In the genomic region with DNA sequence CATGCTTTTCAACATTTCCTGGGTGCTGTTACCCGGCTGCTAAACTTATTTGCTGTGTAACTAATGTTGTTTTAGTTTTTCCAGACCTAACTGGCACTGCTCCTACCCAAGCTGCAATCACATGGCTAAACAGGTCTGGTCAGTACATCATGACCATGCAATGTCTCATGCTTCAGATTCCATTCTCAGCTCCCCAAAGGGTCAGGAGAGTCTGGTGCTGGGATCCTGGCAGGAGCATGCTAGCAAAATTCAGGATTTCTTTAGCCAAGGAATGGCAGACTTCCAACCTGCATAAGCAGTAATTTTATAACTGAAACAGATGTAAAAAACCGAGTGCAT, we compare ENCODE assay signal across 8 cellular contexts. TPM values are rescaled to one million over a fixed set of nuclear protein-coding genes. Genes with fewer than 3 reads are reported as not detected.
A peak's percentile ranks its signal among the peaks of the same experiment; 100 is the strongest.
DNase-seq lines count a peak whose midpoint lies in the region; ATAC-seq and TF ChIP-seq lines count a peak whose summit lies in the region.

No MANE protein-coding gene starts in this region.

- no peaks in the 10 kb centered on the region for H3K4me1 Mint-ChIP-seq in effector memory CD8-positive, alpha-beta T cell (ENCODE audit: low read depth in 2 of 2)

- CTCF ChIA-PET in HCT116 (lab: Charles Lee), result no interaction called here

- peaks cover 3% of the 10 kb centered on the region for H3K36me3 Mint-ChIP-seq in effector memory CD8-positive, alpha-beta T cell (ENCODE audit: insufficient read depth)

- H3K27ac Mint-ChIP-seq in effector memory CD8-positive, alpha-beta T cell, result no peak overlapping the region

- H2AFZ ChIP-seq in HCT116 (ENCODE audit: low read depth, low read length, poor library complexity, severe bottlenecking), result peak overlapping the region; percentile 88

- H3K4me3 Mint-ChIP-seq in effector memory CD8-positive, alpha-beta T cell, result no peak overlapping the region

- DNase-seq in HCT116 (ENCODE audit: low read depth, low spot score) (no peak), caudate nucleus (lab: John Stamatoyannopoulos, UW) (peak in 1 of 61 donors; percentile 9), left colon (peak in 1 of 2 donors; percentile 46), thoracic aorta (ENCODE audit: low spot score) (no peak), NCI-H1436 treated with DMSO at 0.1 percent for 48 hours (lab: John Stamatoyannopoulos, UW) (no peak)
- no peak for DNase-seq in activated naive CD4-positive, alpha-beta T cell treated with anti-CD3 and anti-CD28 coated beads, Interleukin-2, amount 50 U/mL, for 16 hours
- no peak for DNase-seq in effector memory CD8-positive, alpha-beta T cell

- no TSS peak for BruUV-seq in HCT116 (replicated peaks; lab: Mats Ljungman, UMichigan)

- no peaks in the 10 kb centered on the region for H3K9me3 Mint-ChIP-seq in effector memory CD8-positive, alpha-beta T cell

- 0 out of 2 replicates have a peak overlapping the region, but pooled peaks have one; percentile 27 for H3K4me2 ChIP-seq in HCT116 (ENCODE audit: low read length)

- POLR2A ChIA-PET in HCT116 (lab: Charles Lee), result no interaction called here

- TF ChIP-seq RAD21 in HCT116 (IDR thresholded peaks at IDR 0.05; ENCODE audit: low read depth), result no peak

- TF ChIP-seq CTCF in HCT116 (IDR thresholded peaks at IDR 0.05 in 2 of 3, conservative IDR thresholded peaks at IDR 0.05 in 1 of 3; ENCODE audit: borderline replicate concordance in 1 of 3, insufficient read depth in 1 of 3, low read depth in 2 of 3, low read length in 2 of 3) (no peak), thoracic aorta (IDR thresholded peaks at IDR 0.05) (no peak)

- H3K79me2 ChIP-seq in HCT116 (ENCODE audit: insufficient read depth, low read length), result no peaks in the 10 kb centered on the region

- H3K4me3 ChIP-seq in HCT116 (replicated peaks in 1 of 2; ENCODE audit: low read depth in 1 of 2, low read length in 2 of 2), result no peak overlapping the region
- H3K4me3 ChIP-seq in thoracic aorta, result peak overlapping the region; percentile 52

- intact Hi-C loops in HCT116 (cut with micrococcal nuclease) (loop anchor here (5.0 kb wide), 3 partner anchors 351 to 1291 kb away; no protein-coding TSS in a partner anchor), left colon (cut with DNase I, micrococcal nuclease) (no loop called here)

- H3K27me3 Mint-ChIP-seq in effector memory CD8-positive, alpha-beta T cell, result peaks cover 4 to 22% of the 10 kb centered on the region in 2 donors

- H3K4me1 ChIP-seq in HCT116 (ENCODE audit: control insufficient read depth in 1 of 2, insufficient read depth in 2 of 2, low read length in 2 of 2), result peaks cover 0 to 9% of the 10 kb centered on the region in 2 experiments; a peak in 1 of 4 replicates
- peaks cover 7 to 28% of the 10 kb centered on the region in 2 donors for H3K4me1 ChIP-seq in thoracic aorta (ENCODE audit: control insufficient read depth in 1 of 2, low read depth in 2 of 2)

- TF ChIP-seq POLR2A in HCT116 (IDR thresholded peaks at IDR 0.05; ENCODE audit: borderline replicate concordance, extremely low read depth, insufficient read depth, insufficient read length), result no peak

- RAD21 ChIA-PET in HCT116 (lab: Charles Lee; ENCODE audit: low non-redundant PET in 1 of 2, low total read pairs in 2 of 2, uncharacterized antibody in 2 of 2, unreplicated experiment in 2 of 2), result no interaction called here

- no peaks in the 10 kb centered on the region for H3K9me2 ChIP-seq in HCT116 (ENCODE audit: insufficient read depth)

- no peak overlapping the region for H3K27ac ChIP-seq in HCT116 (ENCODE audit: low read depth, low read length)
- H3K27ac ChIP-seq in caudate nucleus (ENCODE audit: low read depth, low read length), result peak overlapping the region; percentile 44
- H3K27ac ChIP-seq in thoracic aorta, result peak overlapping the region; percentile 73 to 88

- no peak for ATAC-seq in HCT116
- peak; percentile 32 for ATAC-seq in left colon
- ATAC-seq in thoracic aorta (ENCODE audit: insufficient number of reproducible peaks, low FRiP score, low read depth), result peak; percentile 91
- ATAC-seq in effector memory CD8-positive, alpha-beta T cell (replicated peaks), result no peak
- ATAC-seq in HG03432 (IDR thresholded peaks at IDR 0.05; ENCODE audit: unreplicated experiment), result no peak

- H3K9ac ChIP-seq in HCT116 (ENCODE audit: low read length), result no peak overlapping the region

- no peaks in the 10 kb centered on the region for H4K20me1 ChIP-seq in HCT116 (ENCODE audit: insufficient read depth)

- no peaks in the 10 kb centered on the region for H3K27me3 ChIP-seq in HCT116 (ENCODE audit: insufficient read depth, low read length)
- no peaks in the 10 kb centered on the region for H3K27me3 ChIP-seq in thoracic aorta (replicated peaks; ENCODE audit: insufficient read depth)

- H3K9me3 ChIP-seq in HCT116 (ENCODE audit: control insufficient read depth in 1 of 2, insufficient read depth in 1 of 2, low read depth in 1 of 2, low read length in 2 of 2) (no peaks in the 10 kb centered on the region), thoracic aorta (no peaks in the 10 kb centered on the region)

- H3K36me3 ChIP-seq in HCT116 (ENCODE audit: control insufficient read depth in 1 of 2, insufficient read depth in 2 of 2, low read length in 2 of 2) (no peaks in the 10 kb centered on the region), thoracic aorta (no peaks in the 10 kb centered on the region)

TF ChIP-seq in HCT116, 20 proteins besides CTCF, POLR2A, EP300 and RAD21:
- TF ChIP-seq YY1 (IDR thresholded peaks at IDR 0.05; ENCODE audit: extremely low read depth, insufficient replicate concordance, low read depth, low read length) (no peak), SP1 (IDR thresholded peaks at IDR 0.05; ENCODE audit: low read depth) (no peak), ZNF274 (IDR thresholded peaks at IDR 0.05; ENCODE audit: low read depth, low read length) (no peak), CBX3 (IDR thresholded peaks at IDR 0.05; ENCODE audit: low read depth) (no peak), ZBTB33 (IDR thresholded peaks at IDR 0.05; ENCODE audit: extremely low read depth, insufficient replicate concordance, low read length) (no peak), EZH2phosphoT487 (IDR thresholded peaks at IDR 0.05; ENCODE audit: borderline replicate concordance) (no peak), POLR2AphosphoS5 (IDR thresholded peaks at IDR 0.05; ENCODE audit: low read depth, low read length) (no peak), SIN3A (IDR thresholded peaks at IDR 0.05; ENCODE audit: low read depth) (no peak), EZH2 (IDR thresholded peaks at IDR 0.05) (no peak)
- TF ChIP-seq, protein P1, sequence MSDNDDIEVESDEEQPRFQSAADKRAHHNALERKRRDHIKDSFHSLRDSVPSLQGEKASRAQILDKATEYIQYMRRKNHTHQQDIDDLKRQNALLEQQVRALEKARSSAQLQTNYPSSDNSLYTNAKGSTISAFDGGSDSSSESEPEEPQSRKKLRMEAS (IDR thresholded peaks at IDR 0.05), result no peak

RNA-seq across cellular contexts. Expression of gene CENPU, which starts 12.6 kb away (rescaled TPM):
- total RNA-seq in HCT116 (2021; ENCODE audit: unreplicated experiment) (28.2 TPM), left colon (10 to 100 TPM in 1 of 2 donors, 1 to 10 TPM in 1; 5.8 to 11.8 TPM), thoracic aorta (1 to 10 TPM; 1.4 to 2.0 TPM)
- polyA plus RNA-seq in HCT116 (2012), result 8.3 and 11.7 TPM in 2 replicates

Comparison
In these comparisons a context has a peak if more than half of its experiments do, and no peak if none do; other contexts are left out.
1. ATAC-seq: peak in left colon (single experiment) and thoracic aorta (single experiment); none in HCT116 (single experiment), effector memory CD8-positive, alpha-beta T cell (single experiment) and HG03432 (single experiment).